Comparison of ENCODE assay signal across 1 cellular context in the genomic region with DNA sequence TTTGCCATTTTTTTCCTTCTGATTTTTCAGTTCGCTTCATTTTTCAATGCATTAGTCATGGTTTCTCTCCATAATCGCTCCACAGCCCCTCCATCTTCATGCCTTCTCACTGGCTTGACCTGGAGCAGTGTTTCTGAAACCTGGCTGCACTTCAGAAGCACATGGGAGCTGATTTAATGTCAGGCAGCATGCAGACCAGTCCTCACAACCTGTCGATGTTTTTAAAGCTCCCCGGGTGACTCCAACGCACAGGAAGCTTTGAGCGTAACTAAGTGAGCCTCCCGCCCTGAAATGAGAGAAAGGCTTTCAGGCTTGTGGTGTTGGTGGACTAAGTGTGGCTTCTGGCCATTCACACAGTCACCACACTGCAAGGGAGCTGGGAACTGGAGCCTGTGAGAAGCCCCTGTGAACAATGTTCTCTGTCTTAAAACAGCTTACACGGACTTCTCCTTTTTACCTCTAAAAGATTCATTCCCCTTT.
TF ChIP-seq lines count a peak whose summit lies in the region.

No MANE protein-coding gene starts in this region.

TF ChIP-seq in SK-N-SH, 30 proteins besides CTCF, POLR2A, EP300 and RAD21 (continued from another document):
- TF ChIP-seq, protein P1, sequence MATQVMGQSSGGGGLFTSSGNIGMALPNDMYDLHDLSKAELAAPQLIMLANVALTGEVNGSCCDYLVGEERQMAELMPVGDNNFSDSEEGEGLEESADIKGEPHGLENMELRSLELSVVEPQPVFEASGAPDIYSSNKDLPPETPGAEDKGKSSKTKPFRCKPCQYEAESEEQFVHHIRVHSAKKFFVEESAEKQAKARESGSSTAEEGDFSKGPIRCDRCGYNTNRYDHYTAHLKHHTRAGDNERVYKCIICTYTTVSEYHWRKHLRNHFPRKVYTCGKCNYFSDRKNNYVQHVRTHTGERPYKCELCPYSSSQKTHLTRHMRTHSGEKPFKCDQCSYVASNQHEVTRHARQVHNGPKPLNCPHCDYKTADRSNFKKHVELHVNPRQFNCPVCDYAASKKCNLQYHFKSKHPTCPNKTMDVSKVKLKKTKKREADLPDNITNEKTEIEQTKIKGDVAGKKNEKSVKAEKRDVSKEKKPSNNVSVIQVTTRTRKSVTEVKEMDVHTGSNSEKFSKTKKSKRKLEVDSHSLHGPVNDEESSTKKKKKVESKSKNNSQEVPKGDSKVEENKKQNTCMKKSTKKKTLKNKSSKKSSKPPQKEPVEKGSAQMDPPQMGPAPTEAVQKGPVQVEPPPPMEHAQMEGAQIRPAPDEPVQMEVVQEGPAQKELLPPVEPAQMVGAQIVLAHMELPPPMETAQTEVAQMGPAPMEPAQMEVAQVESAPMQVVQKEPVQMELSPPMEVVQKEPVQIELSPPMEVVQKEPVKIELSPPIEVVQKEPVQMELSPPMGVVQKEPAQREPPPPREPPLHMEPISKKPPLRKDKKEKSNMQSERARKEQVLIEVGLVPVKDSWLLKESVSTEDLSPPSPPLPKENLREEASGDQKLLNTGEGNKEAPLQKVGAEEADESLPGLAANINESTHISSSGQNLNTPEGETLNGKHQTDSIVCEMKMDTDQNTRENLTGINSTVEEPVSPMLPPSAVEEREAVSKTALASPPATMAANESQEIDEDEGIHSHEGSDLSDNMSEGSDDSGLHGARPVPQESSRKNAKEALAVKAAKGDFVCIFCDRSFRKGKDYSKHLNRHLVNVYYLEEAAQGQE (IDR thresholded peaks at IDR 0.05; ENCODE audit: low read depth, low read length) = no peak
- TF ChIP-seq SMC3 (IDR thresholded peaks at IDR 0.05; ENCODE audit: low read depth, low read length) (no peak), EZH2phosphoT487 (IDR thresholded peaks at IDR 0.05; ENCODE audit: borderline replicate concordance, low read depth) (no peak), PBX3 (IDR thresholded peaks at IDR 0.05) (no peak), FOXJ3 (CRISPR knock-in tag; IDR thresholded peaks at IDR 0.05) (no peak), MXI1 (IDR thresholded peaks at IDR 0.05; ENCODE audit: low read depth, low read length) (no peak), NFIC (IDR thresholded peaks at IDR 0.05; ENCODE audit: borderline replicate concordance) (no peak), USF2 (IDR thresholded peaks at IDR 0.05; ENCODE audit: borderline replicate concordance, low read depth, low read length) (no peak), FOSL2 (IDR thresholded peaks at IDR 0.05; ENCODE audit: borderline replicate concordance, low read depth) (no peak), RCOR1 (IDR thresholded peaks at IDR 0.05; ENCODE audit: low read length) (no peak), SIN3A (IDR thresholded peaks at IDR 0.05; ENCODE audit: borderline replicate concordance, low read depth, low read length) (no peak)
- TF ChIP-seq, protein P2, sequence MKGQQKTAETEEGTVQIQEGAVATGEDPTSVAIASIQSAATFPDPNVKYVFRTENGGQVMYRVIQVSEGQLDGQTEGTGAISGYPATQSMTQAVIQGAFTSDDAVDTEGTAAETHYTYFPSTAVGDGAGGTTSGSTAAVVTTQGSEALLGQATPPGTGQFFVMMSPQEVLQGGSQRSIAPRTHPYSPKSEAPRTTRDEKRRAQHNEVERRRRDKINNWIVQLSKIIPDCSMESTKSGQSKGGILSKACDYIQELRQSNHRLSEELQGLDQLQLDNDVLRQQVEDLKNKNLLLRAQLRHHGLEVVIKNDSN (IDR thresholded peaks at IDR 0.05; ENCODE audit: borderline replicate concordance, low read depth) = no peak
